Comparison of ENCODE assay signal across 8 cellular contexts in genomic region chr4:158729716-158730559, GRCh38. TPM values are rescaled to one million over a fixed set of nuclear protein-coding genes. Genes with fewer than 3 reads are reported as not detected.
DNase-seq lines count a peak whose midpoint lies in the region; ATAC-seq and TF ChIP-seq lines count a peak whose summit lies in the region.

No MANE protein-coding gene starts in this region.

- peak overlapping the region in 1 of 59 donors; percentile 1 for H3K4me3 ChIP-seq in dorsolateral prefrontal cortex

- intact Hi-C loops in dorsolateral prefrontal cortex (cut with DNase I), result loop anchor here (2.0 to 10.0 kb wide), 5 partner anchors 37 to 717 kb away; partner anchors contain the start of gene FNIP2 (in 2 of the 2)

- ATAC-seq in GM18508 (IDR thresholded peaks at IDR 0.05; ENCODE audit: insufficient read depth, unreplicated experiment), result peak; percentile 71
- ATAC-seq in HG02981 (IDR thresholded peaks at IDR 0.05; ENCODE audit: unreplicated experiment), result peak; percentile 90
- peak; percentile 81 for ATAC-seq in stimulated activated naive CD8-positive, alpha-beta T cell treated with anti-CD3 and anti-CD28 coated beads, Interleukin-15, Interleukin-2, amounts not matched to agents 100 U/mL and 50 U/mL, for 24 hours

- peak; percentile 66 to 98 (median 91) for TF ChIP-seq CTCF in dorsolateral prefrontal cortex (IDR thresholded peaks at IDR 0.05 in 54 of 56, conservative IDR thresholded peaks at IDR 0.05 in 2 of 56; ENCODE audit: low read depth in 1 of 56, partially characterized antibody in 56 of 56)

- no peaks in the 10 kb centered on the region for H3K27me3 ChIP-seq in dorsolateral prefrontal cortex

- DNase-seq in AG08396 (ENCODE audit: low spot score), result peak; percentile 81
- DNase-seq in NCI-H2196 treated with DMSO at 0.1 percent for 48 hours (lab: John Stamatoyannopoulos, UW; ENCODE audit: unreplicated experiment), result peak; percentile 6
- DNase-seq in activated CD4-positive, alpha-beta T cell treated with anti-CD3 and anti-CD28 coated beads for 4 hours, result peak; percentile 34 to 47
- DNase-seq in dorsolateral prefrontal cortex, result peak; percentile 44 to 87 (median 68)
- DNase-seq in lung microvascular endothelial cell (ENCODE audit: low read depth in 2 of 2), result peak; percentile 76 to 82
- peak; percentile 43 for DNase-seq in stimulated activated naive CD8-positive, alpha-beta T cell treated with anti-CD3 and anti-CD28 coated beads, Interleukin-15, Interleukin-2, amounts not matched to agents 100 U/mL and 50 U/mL, for 24 hours

- H3K27ac ChIP-seq in dorsolateral prefrontal cortex, result peak overlapping the region in 1 of 59 donors; percentile 28

RNA-seq across cellular contexts. Expression of gene PPID, which starts 6.7 kb away (rescaled TPM):
- total RNA-seq in dorsolateral prefrontal cortex (10 to 100 TPM; 18.4 to 71.3 (median 35.6) TPM), lung microvascular endothelial cell (13.9 and 15.9 TPM in 2 replicates)

RNA-seq across cellular contexts. Expression of gene FNIP2, which starts 38.9 kb away (rescaled TPM):
- total RNA-seq in dorsolateral prefrontal cortex (10 to 100 TPM; 38.5 to 72.7 (median 57.8) TPM), lung microvascular endothelial cell (21.6 and 42.3 TPM in 2 replicates)

RNA-seq across cellular contexts. Expression of gene ETFDH, which starts 57.8 kb away (rescaled TPM):
- total RNA-seq in dorsolateral prefrontal cortex, result 10 to 100 TPM; 22.9 to 50.5 (median 35.3) TPM
- total RNA-seq in lung microvascular endothelial cell, result 9.8 and 12.3 TPM in 2 replicates

RNA-seq across cellular contexts. Expression of gene C4orf46, which starts 58.3 kb away (rescaled TPM):
- total RNA-seq in dorsolateral prefrontal cortex (1 to 10 TPM; 1.2 to 6.3 (median 3.3) TPM), lung microvascular endothelial cell (4.4 and 6.5 TPM in 2 replicates)

Comparison
In these comparisons a context has a peak if more than half of its experiments do, and no peak if none do; other contexts are left out.
1. DNase-seq: peak in every context shown above with its lines; median percentile 81 in AG08396; 79 in lung microvascular endothelial cell; 68 in dorsolateral prefrontal cortex; 43 in stimulated activated naive CD8-positive, alpha-beta T cell treated with anti-CD3 and anti-CD28 coated beads, Interleukin-15, Interleukin-2, amounts not matched to agents 100 U/mL and 50 U/mL, for 24 hours; 40 in activated CD4-positive, alpha-beta T cell treated with anti-CD3 and anti-CD28 coated beads for 4 hours; 6 in NCI-H2196 treated with DMSO at 0.1 percent for 48 hours.